Comparison of ENCODE assay signal across 8 cellular contexts in genomic region chr3:18098960-18099587, GRCh38.
A peak's percentile ranks its signal among the peaks of the same experiment; 100 is the strongest.
DNase-seq lines count a peak whose midpoint lies in the region; ATAC-seq and TF ChIP-seq lines count a peak whose summit lies in the region.

No MANE protein-coding gene starts in this region.

- H4K20me1 ChIP-seq in mammary epithelial cell (ENCODE audit: insufficient read depth, low read length), result no peaks in the 10 kb centered on the region

- CTCF ChIA-PET in mammary epithelial cell (lab: Charles Lee; ENCODE audit: low non-redundant PET), result no interaction called here

- peaks cover 20% of the 10 kb centered on the region for H3K4me1 ChIP-seq in mammary epithelial cell (ENCODE audit: insufficient read depth, low read length)

- H3K4me1 Mint-ChIP-seq in glutamatergic neuron (ENCODE audit: low read depth, unreplicated experiment) (peaks cover 2% of the 10 kb centered on the region), mesothelial cell of epicardium (peaks cover 17% of the 10 kb centered on the region)

- H3K27me3 Mint-ChIP-seq in glutamatergic neuron (ENCODE audit: unreplicated experiment), result peaks cover 1% of the 10 kb centered on the region
- no peaks in the 10 kb centered on the region for H3K27me3 Mint-ChIP-seq in mesothelial cell of epicardium (ENCODE audit: low read depth)

- in situ Hi-C loops in mammary epithelial cell (cut with MboI; ENCODE audit: low sequenced_read_pairs in 2 of 2), result no loop called here

- intact Hi-C loops in mammary epithelial cell (cut with micrococcal nuclease) (no loop called here), posterior vena cava (cut with DNase I) (no loop called here)

- peaks cover 5% of the 10 kb centered on the region for H3K36me3 Mint-ChIP-seq in glutamatergic neuron (ENCODE audit: unreplicated experiment)
- H3K36me3 Mint-ChIP-seq in mesothelial cell of epicardium, result peaks cover 17% of the 10 kb centered on the region

- no peaks in the 10 kb centered on the region for H3K27me3 ChIP-seq in mammary epithelial cell (ENCODE audit: insufficient read depth, low read length)

- DNase-seq in GOT3 (lab: John Stamatoyannopoulos, UW) (peak; percentile 49), NCI-H748 treated with DMSO at 0.1 percent for 48 hours (lab: John Stamatoyannopoulos, UW) (peak; percentile 10), mammary epithelial cell (peak; percentile 95), glutamatergic neuron (no peak), posterior vena cava (ENCODE audit: low spot score) (no peak), mesothelial cell of epicardium (ENCODE audit: low spot score in 2 of 2, unreplicated experiment in 2 of 2) (no peak)
- DNase-seq in stimulated activated CD4-positive, alpha-beta T cell treated with anti-CD3 and anti-CD28 coated beads, Interleukin-2, amount 100 ng/mL, for 24 hours, result peak; percentile 36 to 48

- H3K27ac ChIP-seq in mammary epithelial cell (ENCODE audit: insufficient read depth, low read depth, low read length), result peak overlapping the region; percentile 55

- TF ChIP-seq CTCF in mammary epithelial cell (conservative IDR thresholded peaks at IDR 0.05 in 1 of 2, IDR thresholded peaks at IDR 0.05 in 1 of 2; ENCODE audit: extremely low read depth in 1 of 2, insufficient read depth in 1 of 2, low read depth in 1 of 2, low read length in 2 of 2) (no peak), glutamatergic neuron (IDR thresholded peaks at IDR 0.05; ENCODE audit: partially characterized antibody, unreplicated experiment) (no peak), mesothelial cell of epicardium (IDR thresholded peaks at IDR 0.05; ENCODE audit: unreplicated experiment) (no peak)

- peak overlapping the region; percentile 27 for H3K4me2 ChIP-seq in mammary epithelial cell (ENCODE audit: insufficient read depth, low read depth, low read length)

- H3K9me3 Mint-ChIP-seq in glutamatergic neuron (ENCODE audit: unreplicated experiment) (peaks cover 5% of the 10 kb centered on the region), mesothelial cell of epicardium (peaks cover 24% of the 10 kb centered on the region)

- WGBS in mammary epithelial cell (ENCODE audit: low coverage, missing lambda C conversion rate), result 47% methylated on average over 6 of the region's 6 CpGs

- H2AFZ ChIP-seq in mammary epithelial cell (ENCODE audit: low read depth, low read length), result peak overlapping the region; percentile 60

- no peak for ATAC-seq in HG03460 (IDR thresholded peaks at IDR 0.05; ENCODE audit: unreplicated experiment)

- H3K27ac Mint-ChIP-seq in glutamatergic neuron (ENCODE audit: unreplicated experiment) (no peak overlapping the region), mesothelial cell of epicardium (no peak overlapping the region)

- no peak overlapping the region for H3K4me3 ChIP-seq in mammary epithelial cell (replicated peaks in 1 of 3; ENCODE audit: insufficient read depth in 1 of 3, low read depth in 2 of 3, low read length in 3 of 3)

- H3K79me2 ChIP-seq in mammary epithelial cell (ENCODE audit: insufficient read depth, low read length), result no peaks in the 10 kb centered on the region

- H3K9ac ChIP-seq in mammary epithelial cell (ENCODE audit: insufficient read depth, low read length), result no peak overlapping the region

- peaks cover 11% of the 10 kb centered on the region for H3K9me3 ChIP-seq in mammary epithelial cell (replicated peaks; ENCODE audit: insufficient read depth, low read length)

- H3K4me3 Mint-ChIP-seq in glutamatergic neuron (ENCODE audit: unreplicated experiment) (no peak overlapping the region), mesothelial cell of epicardium (no peak overlapping the region)

- dilution Hi-C loops in mammary epithelial cell (cut with HindIII; ENCODE audit: low sequenced_read_pairs), result no loop called here

- H3K36me3 ChIP-seq in mammary epithelial cell (ENCODE audit: insufficient read depth, low read length), result no peaks in the 10 kb centered on the region

- BruUV-seq in mammary epithelial cell (replicated peaks; lab: Mats Ljungman, UMichigan), result no TSS peak

Comparison
In these comparisons a context has a peak if more than half of its experiments do, and no peak if none do; other contexts are left out.
1. DNase-seq: peak in GOT3 (single experiment), NCI-H748 treated with DMSO at 0.1 percent for 48 hours (single experiment), mammary epithelial cell (single experiment) and stimulated activated CD4-positive, alpha-beta T cell treated with anti-CD3 and anti-CD28 coated beads, Interleukin-2, amount 100 ng/mL, for 24 hours (2 of 2); none in glutamatergic neuron (single experiment), posterior vena cava (single experiment) and mesothelial cell of epicardium (0 of 2).